In the genomic region with DNA sequence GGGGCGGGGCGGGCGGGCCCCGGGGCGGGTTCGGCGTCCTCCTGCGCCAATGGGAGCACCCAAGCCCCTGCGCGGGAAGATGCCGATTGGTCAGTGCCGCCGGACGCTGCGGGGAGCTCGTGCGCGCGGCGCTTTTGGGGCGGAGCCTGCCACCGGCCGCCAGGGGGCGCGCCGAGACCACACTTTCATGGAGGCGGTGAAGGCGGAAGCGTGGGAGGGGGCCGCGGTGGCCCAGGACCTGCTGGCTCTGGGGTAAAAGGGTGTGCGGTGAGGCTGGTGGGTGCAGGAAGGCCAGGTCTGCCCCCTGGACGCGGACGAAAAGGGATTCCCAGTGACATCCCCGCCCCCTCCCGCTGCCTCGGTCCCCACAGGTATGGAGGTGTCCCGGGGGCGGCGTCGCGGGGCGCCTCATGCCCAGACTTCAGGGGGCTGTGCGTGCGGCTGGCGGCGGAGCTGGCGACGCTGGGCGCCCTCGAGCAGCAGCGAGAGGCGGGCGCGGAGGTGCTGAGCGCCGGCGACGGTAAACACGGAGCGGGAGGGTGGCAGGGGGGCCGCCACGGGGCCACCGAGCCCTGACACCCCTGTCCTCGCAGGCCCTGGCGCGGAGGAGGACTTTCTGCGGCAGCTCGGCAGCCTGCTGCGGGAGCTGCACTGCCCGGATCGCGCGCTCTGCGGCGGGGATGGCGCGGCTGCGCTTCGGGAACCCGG, we compare ENCODE assay signal across 8 cellular contexts. TPM values are rescaled to one million over a fixed set of nuclear protein-coding genes. Genes with fewer than 3 reads are reported as not detected.
DNase-seq lines count a peak whose midpoint lies in the region; ATAC-seq and TF ChIP-seq lines count a peak whose summit lies in the region.

Gene FAM98C, plus strand, starts transcription at position 127 of the 708 bp plus-strand sequence. Its CDS starts 61 bp downstream, at position 188.

- H3K9me2 ChIP-seq in OCI-LY1 (ENCODE audit: low read depth, low read length): no peaks in the 10 kb centered on the region

- peak within 1 kb of the TSS; percentile 77 for H3K4me2 ChIP-seq in OCI-LY1 (ENCODE audit: low read length)

- peaks cover 10% of the 10 kb centered on the region for H3K4me1 ChIP-seq in OCI-LY1 (ENCODE audit: insufficient read depth, low read length, severe bottlenecking)
- H3K4me1 ChIP-seq in mucosa of descending colon (ENCODE audit: low read depth): no peaks in the 10 kb centered on the region

- no peaks in the 10 kb centered on the region for H4K20me1 ChIP-seq in OCI-LY1 (ENCODE audit: insufficient read depth, low read length)

- H3K4me3 ChIP-seq in OCI-LY1 (ENCODE audit: low read depth, low read length, poor library complexity, severe bottlenecking) (peak within 1 kb of the TSS; percentile 78), mucosa of descending colon (peak within 1 kb of the TSS; percentile 85)

- peak within 1 kb of the TSS; percentile 83 for H2AFZ ChIP-seq in OCI-LY1 (ENCODE audit: low read length)

- DNase-seq in DMS 273 (lab: John Stamatoyannopoulos, UW; ENCODE audit: unreplicated experiment) (peak; percentile 98), HuH-7 (ENCODE audit: low spot score) (peak; percentile 100), epidermal melanocyte (ENCODE audit: insufficient read length, low spot score) (peak; percentile 100), mucosa of descending colon (peak; percentile 98)
- peak; percentile 99 for DNase-seq in activated CD8-positive, alpha-beta memory T cell treated with anti-CD3 and anti-CD28 coated beads, Interleukin-2, amount 50 U/mL, for 48 hours
- DNase-seq in stimulated activated CD8-positive, alpha-beta memory T cell treated with anti-CD3 and anti-CD28 coated beads, Interleukin-4, amount 100 ng/mL, for 24 hours (ENCODE audit: low read depth): peak; percentile 94

- H3K9me3 ChIP-seq in OCI-LY1 (ENCODE audit: low read length) (no peaks in the 10 kb centered on the region), mucosa of descending colon (no peaks in the 10 kb centered on the region)

- no peaks in the 10 kb centered on the region for H3F3A ChIP-seq in OCI-LY1 (ENCODE audit: insufficient read depth, low read length)

- H3K36me3 ChIP-seq in OCI-LY1 (ENCODE audit: insufficient read depth, low read length) (peaks cover 8% of the 10 kb centered on the region; the same call in 1 of the 2 replicates), mucosa of descending colon (ENCODE audit: low read depth) (no peaks in the 10 kb centered on the region)

- ATAC-seq in GM21515 (IDR thresholded peaks at IDR 0.05; ENCODE audit: unreplicated experiment): peak; percentile 83
- peak; percentile 98 for ATAC-seq in mucosa of descending colon

- no peaks in the 10 kb centered on the region for H3K79me2 ChIP-seq in OCI-LY1 (ENCODE audit: insufficient read depth, low read length)

- H3K9ac ChIP-seq in OCI-LY1 (ENCODE audit: low read length): peak within 1 kb of the TSS; percentile 81

- TF ChIP-seq CTCF in OCI-LY1 (IDR thresholded peaks at IDR 0.05; ENCODE audit: low read length) (peak; percentile 85), mucosa of descending colon (IDR thresholded peaks at IDR 0.05) (peak; percentile 99)

- H3K27me3 ChIP-seq in OCI-LY1 (ENCODE audit: insufficient read depth, low read length): no peaks in the 10 kb centered on the region

- intact Hi-C loops in mucosa of descending colon (cut with DNase I, micrococcal nuclease): loop anchor here in 1 of 2 donors (10.0 kb wide), 1 partner anchor 232 kb away; no protein-coding TSS in a partner anchor

- no peak within 1 kb of the TSS for H3K27ac ChIP-seq in OCI-LY1 (ENCODE audit: low read depth, low read length, poor library complexity, severe bottlenecking)

RNA-seq across cellular contexts. Expression of gene FAM98C, which starts in this region (rescaled TPM):
- 10 to 100 TPM; 24.1 to 42.3 (median 30.1) TPM for total RNA-seq in mucosa of descending colon
